21 cellular contexts compared by ENCODE assay signal in genomic region chr16:81167851-81168250, GRCh38.
A peak's percentile ranks its signal among the peaks of the same experiment; 100 is the strongest.
DNase-seq lines count a peak whose midpoint lies in the region; ATAC-seq and TF ChIP-seq lines count a peak whose summit lies in the region.
"Had no signal": no experiment of that assay in that cellular context is flagged by ENCODE, and none has a peak within 500 bp of the region (broad histone marks: within the 10 kb centered on the region; RNA-seq: fewer than 3 reads in every experiment).

No MANE protein-coding gene starts in this region.

- H3K9me3 ChIP-seq in right cardiac atrium (ENCODE audit: control insufficient read depth, low read length) (no peaks in the 10 kb centered on the region), neuronal stem cell (replicated peaks in 1 of 2; ENCODE audit: control insufficient read depth in 2 of 2, insufficient read depth in 1 of 2, low read depth in 1 of 2, low read length in 2 of 2) (peaks cover 0 to 4% of the 10 kb centered on the region in 2 donors)
- H3K9me3 ChIP-seq: BLaER1 had no signal

- ATAC-seq in Right ventricle myocardium inferior (peak; percentile 78), left cardiac atrium (peak; percentile 79 to 88), right cardiac atrium (peak; percentile 62 to 71)
- no peak for ATAC-seq in natural killer cell treated with Interleukin-12 subunit alpha and Interleukin-12 subunit beta and Interleukin-15 and Interleukin-18, amount 100 ng/mL, for 72 hours
- ATAC-seq: GM12878 had no signal

- H3K27me3 Mint-ChIP-seq in CD14-positive monocyte (ENCODE audit: low read depth in 3 of 3): peaks cover 4 to 6% (median 5%) of the 10 kb centered on the region in 3 donors
- peaks cover 10 to 19% of the 10 kb centered on the region in 2 donors for H3K27me3 Mint-ChIP-seq in natural killer cell treated with Interleukin-12 subunit alpha and Interleukin-12 subunit beta and Interleukin-15 and Interleukin-18, amount 100 ng/mL, for 72 hours

- H3K4ac ChIP-seq in neuronal stem cell (ENCODE audit: low read length): no peak overlapping the region

- H3K4me3 ChIP-seq in right cardiac atrium (ENCODE audit: low read length) (no peak overlapping the region), neuronal stem cell (ENCODE audit: low read length in 2 of 2) (no peak overlapping the region)
- H3K4me3 ChIP-seq: BLaER1, GM12878, GM23248 had no signal

- no peak overlapping the region for H3K4me2 ChIP-seq in neuronal stem cell (ENCODE audit: insufficient read depth, low read length, poor library complexity, severe bottlenecking)
- H3K4me2 ChIP-seq: BLaER1 had no signal

- no peak overlapping the region for H4K8ac ChIP-seq in neuronal stem cell (ENCODE audit: low read depth, low read length)

- H3K4me1 Mint-ChIP-seq in CD14-positive monocyte: no peaks in the 10 kb centered on the region
- H3K4me1 Mint-ChIP-seq in natural killer cell treated with Interleukin-12 subunit alpha and Interleukin-12 subunit beta and Interleukin-15 and Interleukin-18, amount 100 ng/mL, for 72 hours (ENCODE audit: low read depth in 2 of 2): no peaks in the 10 kb centered on the region
- H3K4me1 Mint-ChIP-seq: B cell; CD8-positive, alpha-beta memory T cell had no signal

- no peak overlapping the region for H2BK12ac ChIP-seq in neuronal stem cell (ENCODE audit: low read length)

- peak overlapping the region in 1 of 2 donors; percentile 17 for H3K4me3 Mint-ChIP-seq in CD14-positive monocyte
- no peak overlapping the region for H3K4me3 Mint-ChIP-seq in natural killer cell treated with Interleukin-12 subunit alpha and Interleukin-12 subunit beta and Interleukin-15 and Interleukin-18, amount 100 ng/mL, for 72 hours
- H3K4me3 Mint-ChIP-seq: B cell; CD4-positive, alpha-beta T cell; CD8-positive, alpha-beta memory T cell had no signal

- no peak overlapping the region for H2AFZ ChIP-seq in neuronal stem cell (ENCODE audit: low read length)
- H2AFZ ChIP-seq: GM23248 had no signal

- H3K79me1 ChIP-seq in neuronal stem cell (ENCODE audit: low read depth, low read length): no peaks in the 10 kb centered on the region

- H3K4me1 ChIP-seq in right cardiac atrium (ENCODE audit: control insufficient read depth, insufficient read depth, low read length) (no peaks in the 10 kb centered on the region), neuronal stem cell (ENCODE audit: control insufficient read depth in 2 of 2, insufficient read depth in 1 of 2, low read depth in 1 of 2, low read length in 2 of 2) (no peaks in the 10 kb centered on the region)
- H3K4me1 ChIP-seq: BLaER1 had no signal

- no peak overlapping the region for H3K14ac ChIP-seq in neuronal stem cell (ENCODE audit: low read length)

- H3K18ac ChIP-seq in neuronal stem cell (ENCODE audit: low read length): no peak overlapping the region

- H2AK5ac ChIP-seq in neuronal stem cell (ENCODE audit: low read depth, low read length): no peak overlapping the region

- DNase-seq in Right ventricle myocardium inferior (ENCODE audit: missing footprints) (no peak), cardiac septum (ENCODE audit: low spot score) (no peak), left cardiac atrium (no peak), right cardiac atrium (peak; percentile 31 to 76 (median 60)), neuronal stem cell (ENCODE audit: low spot score) (no peak), CD14-positive monocyte (ENCODE audit: low spot score) (no peak)
- DNase-seq in natural killer cell treated with Interleukin-12 subunit alpha and Interleukin-12 subunit beta and Interleukin-15 and Interleukin-18, amount 100 ng/mL, for 72 hours (ENCODE audit: low spot score): no peak
- DNase-seq: CD4-positive, alpha-beta T cell; CD8-positive, alpha-beta memory T cell; DMS 273 treated with DMSO at 0.1 percent for 48 hours; DMS79; EL; GDM1; GM23248; H7; HCEC 1CT had no signal

- H3K9ac ChIP-seq in neuronal stem cell (ENCODE audit: low read depth, low read length, poor library complexity): no peak overlapping the region
- H3K9ac ChIP-seq: BLaER1, GM23248 had no signal

- H2BK15ac ChIP-seq in neuronal stem cell (ENCODE audit: low read length): no peak overlapping the region

- H3K9me3 Mint-ChIP-seq in CD14-positive monocyte: peaks cover 0 to 6% (median 0%) of the 10 kb centered on the region in 7 donors
- H3K9me3 Mint-ChIP-seq in natural killer cell treated with Interleukin-12 subunit alpha and Interleukin-12 subunit beta and Interleukin-15 and Interleukin-18, amount 100 ng/mL, for 72 hours: no peaks in the 10 kb centered on the region
- H3K9me3 Mint-ChIP-seq: CD4-positive, alpha-beta T cell had no signal

- no peak overlapping the region for H3K27ac ChIP-seq in right cardiac atrium (ENCODE audit: low read length)
- H3K27ac ChIP-seq in neuronal stem cell (replicated peaks; ENCODE audit: low read length): no peak overlapping the region
- H3K27ac ChIP-seq: 22Rv1, BLaER1, C4-2B, GM23248 had no signal

- no peak overlapping the region for H2BK120ac ChIP-seq in neuronal stem cell (ENCODE audit: low read depth, low read length)

- H3K27ac Mint-ChIP-seq in CD14-positive monocyte: no peak overlapping the region
- H3K27ac Mint-ChIP-seq in natural killer cell treated with Interleukin-12 subunit alpha and Interleukin-12 subunit beta and Interleukin-15 and Interleukin-18, amount 100 ng/mL, for 72 hours: no peak overlapping the region
- H3K27ac Mint-ChIP-seq: B cell; CD4-positive, alpha-beta T cell; CD8-positive, alpha-beta memory T cell had no signal

- no peak overlapping the region for H3K23ac ChIP-seq in neuronal stem cell (ENCODE audit: low read depth, low read length, poor library complexity)

- H3K36me3 Mint-ChIP-seq in CD14-positive monocyte: no peaks in the 10 kb centered on the region
- no peaks in the 10 kb centered on the region for H3K36me3 Mint-ChIP-seq in natural killer cell treated with Interleukin-12 subunit alpha and Interleukin-12 subunit beta and Interleukin-15 and Interleukin-18, amount 100 ng/mL, for 72 hours
- H3K36me3 Mint-ChIP-seq: CD8-positive, alpha-beta memory T cell had no signal

- no peak overlapping the region for H2BK5ac ChIP-seq in neuronal stem cell (ENCODE audit: low read length)

- WGBS in right cardiac atrium: 60% methylated on average over 6 of the region's 6 CpGs
- WGBS in neuronal stem cell (ENCODE audit: extremely low coverage in 2 of 2, insufficient read length in 2 of 2, insufficient replicate concordance in 1 of 2), 2 donors: no CpG with 5 or more reads among the region's 6 CpGs

- no peak overlapping the region for H4K91ac ChIP-seq in neuronal stem cell (ENCODE audit: low read depth, low read length, poor library complexity)

- TF ChIP-seq CTCF in CD14-positive monocyte (IDR thresholded peaks at IDR 0.05): no peak

- no peaks in the 10 kb centered on the region for H3K27me3 ChIP-seq in right cardiac atrium (ENCODE audit: control insufficient read depth, insufficient read depth)
- H3K27me3 ChIP-seq in neuronal stem cell (ENCODE audit: control insufficient read depth in 3 of 3, insufficient read depth in 3 of 3, low read depth in 1 of 3, low read length in 3 of 3): peaks cover 0 to 5% (median 2%) of the 10 kb centered on the region in 3 experiments
- H3K27me3 ChIP-seq: BLaER1 had no signal

- intact Hi-C loops in Right ventricle myocardium inferior (cut with DNase I): no loop called here
- intact Hi-C loops in cardiac septum (cut with DNase I): no loop called here
- intact Hi-C loops in left cardiac atrium (cut with DNase I): loop anchor here in 1 of 2 donors (10.0 kb wide), 1 partner anchor 63 kb away; no protein-coding TSS in a partner anchor
- intact Hi-C loops in right cardiac atrium (cut with DNase I): no loop called here
- intact Hi-C loops in CD14-positive monocyte (cut with micrococcal nuclease): no loop called here

- H3K36me3 ChIP-seq in neuronal stem cell (replicated peaks in 1 of 2; ENCODE audit: control insufficient read depth in 2 of 2, insufficient read depth in 2 of 2, low read length in 2 of 2): peaks cover 0 to 5% of the 10 kb centered on the region in 2 donors
- H3K36me3 ChIP-seq: BLaER1 had no signal

Comparison
In these comparisons a context has a peak if more than half of its experiments do, and no peak if none do; other contexts are left out.
1. DNase-seq: peak in right cardiac atrium (3 of 3); none in Right ventricle myocardium inferior (single experiment), cardiac septum (single experiment), left cardiac atrium (single experiment), neuronal stem cell (single experiment), CD14-positive monocyte (single experiment) and natural killer cell treated with Interleukin-12 subunit alpha and Interleukin-12 subunit beta and Interleukin-15 and Interleukin-18, amount 100 ng/mL, for 72 hours (single experiment).
2. ATAC-seq: peak in Right ventricle myocardium inferior (single experiment), left cardiac atrium (2 of 2) and right cardiac atrium (2 of 2); none in natural killer cell treated with Interleukin-12 subunit alpha and Interleukin-12 subunit beta and Interleukin-15 and Interleukin-18, amount 100 ng/mL, for 72 hours (0 of 2).